In the genomic region with DNA sequence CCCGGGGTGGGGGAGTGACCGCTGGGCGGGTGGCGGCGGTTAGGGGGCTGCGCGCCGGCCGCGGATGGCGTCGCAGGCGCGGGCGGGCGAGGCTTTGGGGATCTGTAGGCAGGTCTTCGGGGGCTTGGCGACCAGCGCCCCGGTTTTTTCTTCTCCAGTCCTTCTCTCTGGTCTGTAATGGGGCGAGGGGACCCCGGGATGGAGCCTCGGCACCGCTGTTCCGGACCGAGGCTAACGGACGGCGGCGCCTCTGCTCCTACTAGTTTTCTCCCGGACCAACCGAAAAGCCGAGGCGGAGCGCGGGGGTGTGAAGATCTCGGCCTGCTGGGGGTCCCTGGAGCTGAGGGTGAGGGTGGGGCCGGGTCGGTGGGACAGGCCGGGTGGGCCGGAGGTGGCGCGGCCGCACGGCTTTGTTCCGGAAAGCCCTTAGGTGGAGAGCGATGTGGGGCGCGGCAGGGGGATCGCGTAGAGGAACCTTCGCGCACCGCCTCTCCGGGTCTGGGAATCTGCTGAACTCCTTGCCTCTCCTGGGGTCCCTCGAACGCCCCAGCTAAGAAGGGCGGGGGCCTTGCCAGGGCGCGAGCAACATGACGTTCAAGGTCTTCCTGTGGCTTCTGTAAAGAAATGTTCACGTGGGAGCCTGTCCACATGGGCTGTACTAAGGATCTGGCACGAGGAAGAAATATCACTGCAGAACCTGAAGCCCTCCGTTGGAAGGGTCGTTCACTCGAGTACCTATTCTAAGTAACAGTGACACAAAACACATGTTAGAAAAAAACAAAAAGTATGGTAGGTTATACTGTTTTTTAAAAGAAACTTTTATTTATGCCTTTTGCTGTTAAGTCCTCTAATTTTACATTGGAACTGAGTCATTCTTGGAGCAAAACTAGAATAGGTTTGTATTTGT, we compare ENCODE assay signal across 1 cellular context.
A peak's percentile ranks its signal among the peaks of the same experiment; 100 is the strongest.
TF ChIP-seq lines count a peak whose summit lies in the region.

No MANE protein-coding gene starts in this region.

TF ChIP-seq in GM12878, 131 proteins besides CTCF, POLR2A, EP300 and RAD21 (continued from another document and continues in another):
- TF ChIP-seq, protein P1, sequence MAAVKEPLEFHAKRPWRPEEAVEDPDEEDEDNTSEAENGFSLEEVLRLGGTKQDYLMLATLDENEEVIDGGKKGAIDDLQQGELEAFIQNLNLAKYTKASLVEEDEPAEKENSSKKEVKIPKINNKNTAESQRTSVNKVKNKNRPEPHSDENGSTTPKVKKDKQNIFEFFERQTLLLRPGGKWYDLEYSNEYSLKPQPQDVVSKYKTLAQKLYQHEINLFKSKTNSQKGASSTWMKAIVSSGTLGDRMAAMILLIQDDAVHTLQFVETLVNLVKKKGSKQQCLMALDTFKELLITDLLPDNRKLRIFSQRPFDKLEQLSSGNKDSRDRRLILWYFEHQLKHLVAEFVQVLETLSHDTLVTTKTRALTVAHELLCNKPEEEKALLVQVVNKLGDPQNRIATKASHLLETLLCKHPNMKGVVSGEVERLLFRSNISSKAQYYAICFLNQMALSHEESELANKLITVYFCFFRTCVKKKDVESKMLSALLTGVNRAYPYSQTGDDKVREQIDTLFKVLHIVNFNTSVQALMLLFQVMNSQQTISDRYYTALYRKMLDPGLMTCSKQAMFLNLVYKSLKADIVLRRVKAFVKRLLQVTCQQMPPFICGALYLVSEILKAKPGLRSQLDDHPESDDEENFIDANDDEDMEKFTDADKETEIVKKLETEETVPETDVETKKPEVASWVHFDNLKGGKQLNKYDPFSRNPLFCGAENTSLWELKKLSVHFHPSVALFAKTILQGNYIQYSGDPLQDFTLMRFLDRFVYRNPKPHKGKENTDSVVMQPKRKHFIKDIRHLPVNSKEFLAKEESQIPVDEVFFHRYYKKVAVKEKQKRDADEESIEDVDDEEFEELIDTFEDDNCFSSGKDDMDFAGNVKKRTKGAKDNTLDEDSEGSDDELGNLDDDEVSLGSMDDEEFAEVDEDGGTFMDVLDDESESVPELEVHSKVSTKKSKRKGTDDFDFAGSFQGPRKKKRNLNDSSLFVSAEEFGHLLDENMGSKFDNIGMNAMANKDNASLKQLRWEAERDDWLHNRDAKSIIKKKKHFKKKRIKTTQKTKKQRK (IDR thresholded peaks at IDR 0.05; ENCODE audit: low read depth, low read length): no peak
- TF ChIP-seq, protein P2, sequence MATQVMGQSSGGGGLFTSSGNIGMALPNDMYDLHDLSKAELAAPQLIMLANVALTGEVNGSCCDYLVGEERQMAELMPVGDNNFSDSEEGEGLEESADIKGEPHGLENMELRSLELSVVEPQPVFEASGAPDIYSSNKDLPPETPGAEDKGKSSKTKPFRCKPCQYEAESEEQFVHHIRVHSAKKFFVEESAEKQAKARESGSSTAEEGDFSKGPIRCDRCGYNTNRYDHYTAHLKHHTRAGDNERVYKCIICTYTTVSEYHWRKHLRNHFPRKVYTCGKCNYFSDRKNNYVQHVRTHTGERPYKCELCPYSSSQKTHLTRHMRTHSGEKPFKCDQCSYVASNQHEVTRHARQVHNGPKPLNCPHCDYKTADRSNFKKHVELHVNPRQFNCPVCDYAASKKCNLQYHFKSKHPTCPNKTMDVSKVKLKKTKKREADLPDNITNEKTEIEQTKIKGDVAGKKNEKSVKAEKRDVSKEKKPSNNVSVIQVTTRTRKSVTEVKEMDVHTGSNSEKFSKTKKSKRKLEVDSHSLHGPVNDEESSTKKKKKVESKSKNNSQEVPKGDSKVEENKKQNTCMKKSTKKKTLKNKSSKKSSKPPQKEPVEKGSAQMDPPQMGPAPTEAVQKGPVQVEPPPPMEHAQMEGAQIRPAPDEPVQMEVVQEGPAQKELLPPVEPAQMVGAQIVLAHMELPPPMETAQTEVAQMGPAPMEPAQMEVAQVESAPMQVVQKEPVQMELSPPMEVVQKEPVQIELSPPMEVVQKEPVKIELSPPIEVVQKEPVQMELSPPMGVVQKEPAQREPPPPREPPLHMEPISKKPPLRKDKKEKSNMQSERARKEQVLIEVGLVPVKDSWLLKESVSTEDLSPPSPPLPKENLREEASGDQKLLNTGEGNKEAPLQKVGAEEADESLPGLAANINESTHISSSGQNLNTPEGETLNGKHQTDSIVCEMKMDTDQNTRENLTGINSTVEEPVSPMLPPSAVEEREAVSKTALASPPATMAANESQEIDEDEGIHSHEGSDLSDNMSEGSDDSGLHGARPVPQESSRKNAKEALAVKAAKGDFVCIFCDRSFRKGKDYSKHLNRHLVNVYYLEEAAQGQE (IDR thresholded peaks at IDR 0.05; ENCODE audit: low read depth, low read length): no peak
- TF ChIP-seq EGR1 (IDR thresholded peaks at IDR 0.05; ENCODE audit: borderline replicate concordance in 1 of 2, low read depth in 2 of 2, low read length in 2 of 2) (no peak), SIX5 (IDR thresholded peaks at IDR 0.05; ENCODE audit: low read depth, low read length, severe bottlenecking) (no peak), PAX8 (IDR thresholded peaks at IDR 0.05) (no peak), POLR2AphosphoS5 (IDR thresholded peaks at IDR 0.05; ENCODE audit: low read length) (peak; percentile 82), TCF3 (IDR thresholded peaks at IDR 0.05; ENCODE audit: borderline replicate concordance, insufficient read depth, low read depth, low read length) (no peak), NR2C1 (IDR thresholded peaks at IDR 0.05) (no peak), SMAD5 (IDR thresholded peaks at IDR 0.05; ENCODE audit: low read depth) (no peak), ZNF274 (IDR thresholded peaks at IDR 0.05; ENCODE audit: insufficient read depth, insufficient read length) (no peak), EZH2 (IDR thresholded peaks at IDR 0.05; ENCODE audit: borderline replicate concordance, control insufficient read depth, low read depth, low read length) (no peak), SUZ12 (IDR thresholded peaks at IDR 0.05; ENCODE audit: unreplicated experiment) (no peak), POLR2AphosphoS2 (IDR thresholded peaks at IDR 0.05; ENCODE audit: low read depth, low read length) (peak; percentile 58; the same call in 1 of the 2 replicates), DPF2 (IDR thresholded peaks at IDR 0.05) (no peak), CEBPB (IDR thresholded peaks at IDR 0.05; ENCODE audit: borderline replicate concordance in 1 of 2, low read depth in 2 of 2, low read length in 2 of 2) (no peak), YBX1 (IDR thresholded peaks at IDR 0.05) (no peak), SREBF2 (IDR thresholded peaks at IDR 0.05; ENCODE audit: low read length) (no peak), EED (IDR thresholded peaks at IDR 0.05; ENCODE audit: low read depth) (no peak), ZNF622 (IDR thresholded peaks at IDR 0.05) (no peak), BMI1 (IDR thresholded peaks at IDR 0.05; ENCODE audit: borderline replicate concordance) (no peak), RELA (IDR thresholded peaks at IDR 0.05; ENCODE audit: borderline replicate concordance, partially characterized antibody) (no peak), SP1 (IDR thresholded peaks at IDR 0.05; ENCODE audit: low read depth, low read length) (no peak)
- TF ChIP-seq, protein P3, sequence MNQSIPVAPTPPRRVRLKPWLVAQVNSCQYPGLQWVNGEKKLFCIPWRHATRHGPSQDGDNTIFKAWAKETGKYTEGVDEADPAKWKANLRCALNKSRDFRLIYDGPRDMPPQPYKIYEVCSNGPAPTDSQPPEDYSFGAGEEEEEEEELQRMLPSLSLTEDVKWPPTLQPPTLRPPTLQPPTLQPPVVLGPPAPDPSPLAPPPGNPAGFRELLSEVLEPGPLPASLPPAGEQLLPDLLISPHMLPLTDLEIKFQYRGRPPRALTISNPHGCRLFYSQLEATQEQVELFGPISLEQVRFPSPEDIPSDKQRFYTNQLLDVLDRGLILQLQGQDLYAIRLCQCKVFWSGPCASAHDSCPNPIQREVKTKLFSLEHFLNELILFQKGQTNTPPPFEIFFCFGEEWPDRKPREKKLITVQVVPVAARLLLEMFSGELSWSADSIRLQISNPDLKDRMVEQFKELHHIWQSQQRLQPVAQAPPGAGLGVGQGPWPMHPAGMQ (IDR thresholded peaks at IDR 0.05; ENCODE audit: borderline replicate concordance): no peak
- TF ChIP-seq, protein P4, sequence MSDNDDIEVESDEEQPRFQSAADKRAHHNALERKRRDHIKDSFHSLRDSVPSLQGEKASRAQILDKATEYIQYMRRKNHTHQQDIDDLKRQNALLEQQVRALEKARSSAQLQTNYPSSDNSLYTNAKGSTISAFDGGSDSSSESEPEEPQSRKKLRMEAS (IDR thresholded peaks at IDR 0.05; ENCODE audit: low read depth, low read length): peak; percentile 79
- TF ChIP-seq, protein P5, sequence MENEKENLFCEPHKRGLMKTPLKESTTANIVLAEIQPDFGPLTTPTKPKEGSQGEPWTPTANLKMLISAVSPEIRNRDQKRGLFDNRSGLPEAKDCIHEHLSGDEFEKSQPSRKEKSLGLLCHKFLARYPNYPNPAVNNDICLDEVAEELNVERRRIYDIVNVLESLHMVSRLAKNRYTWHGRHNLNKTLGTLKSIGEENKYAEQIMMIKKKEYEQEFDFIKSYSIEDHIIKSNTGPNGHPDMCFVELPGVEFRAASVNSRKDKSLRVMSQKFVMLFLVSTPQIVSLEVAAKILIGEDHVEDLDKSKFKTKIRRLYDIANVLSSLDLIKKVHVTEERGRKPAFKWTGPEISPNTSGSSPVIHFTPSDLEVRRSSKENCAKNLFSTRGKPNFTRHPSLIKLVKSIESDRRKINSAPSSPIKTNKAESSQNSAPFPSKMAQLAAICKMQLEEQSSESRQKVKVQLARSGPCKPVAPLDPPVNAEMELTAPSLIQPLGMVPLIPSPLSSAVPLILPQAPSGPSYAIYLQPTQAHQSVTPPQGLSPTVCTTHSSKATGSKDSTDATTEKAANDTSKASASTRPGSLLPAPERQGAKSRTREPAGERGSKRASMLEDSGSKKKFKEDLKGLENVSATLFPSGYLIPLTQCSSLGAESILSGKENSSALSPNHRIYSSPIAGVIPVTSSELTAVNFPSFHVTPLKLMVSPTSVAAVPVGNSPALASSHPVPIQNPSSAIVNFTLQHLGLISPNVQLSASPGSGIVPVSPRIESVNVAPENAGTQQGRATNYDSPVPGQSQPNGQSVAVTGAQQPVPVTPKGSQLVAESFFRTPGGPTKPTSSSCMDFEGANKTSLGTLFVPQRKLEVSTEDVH (IDR thresholded peaks at IDR 0.05; ENCODE audit: low read depth, partially characterized antibody): no peak
- TF ChIP-seq, protein P6, sequence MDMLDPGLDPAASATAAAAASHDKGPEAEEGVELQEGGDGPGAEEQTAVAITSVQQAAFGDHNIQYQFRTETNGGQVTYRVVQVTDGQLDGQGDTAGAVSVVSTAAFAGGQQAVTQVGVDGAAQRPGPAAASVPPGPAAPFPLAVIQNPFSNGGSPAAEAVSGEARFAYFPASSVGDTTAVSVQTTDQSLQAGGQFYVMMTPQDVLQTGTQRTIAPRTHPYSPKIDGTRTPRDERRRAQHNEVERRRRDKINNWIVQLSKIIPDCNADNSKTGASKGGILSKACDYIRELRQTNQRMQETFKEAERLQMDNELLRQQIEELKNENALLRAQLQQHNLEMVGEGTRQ (IDR thresholded peaks at IDR 0.05; ENCODE audit: borderline replicate concordance, low read depth, low read length): peak; percentile 76
- TF ChIP-seq, protein P7, sequence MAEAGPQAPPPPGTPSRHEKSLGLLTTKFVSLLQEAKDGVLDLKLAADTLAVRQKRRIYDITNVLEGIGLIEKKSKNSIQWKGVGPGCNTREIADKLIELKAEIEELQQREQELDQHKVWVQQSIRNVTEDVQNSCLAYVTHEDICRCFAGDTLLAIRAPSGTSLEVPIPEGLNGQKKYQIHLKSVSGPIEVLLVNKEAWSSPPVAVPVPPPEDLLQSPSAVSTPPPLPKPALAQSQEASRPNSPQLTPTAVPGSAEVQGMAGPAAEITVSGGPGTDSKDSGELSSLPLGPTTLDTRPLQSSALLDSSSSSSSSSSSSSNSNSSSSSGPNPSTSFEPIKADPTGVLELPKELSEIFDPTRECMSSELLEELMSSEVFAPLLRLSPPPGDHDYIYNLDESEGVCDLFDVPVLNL (IDR thresholded peaks at IDR 0.05; ENCODE audit: low read depth, low read length): no peak
- TF ChIP-seq, protein P8, sequence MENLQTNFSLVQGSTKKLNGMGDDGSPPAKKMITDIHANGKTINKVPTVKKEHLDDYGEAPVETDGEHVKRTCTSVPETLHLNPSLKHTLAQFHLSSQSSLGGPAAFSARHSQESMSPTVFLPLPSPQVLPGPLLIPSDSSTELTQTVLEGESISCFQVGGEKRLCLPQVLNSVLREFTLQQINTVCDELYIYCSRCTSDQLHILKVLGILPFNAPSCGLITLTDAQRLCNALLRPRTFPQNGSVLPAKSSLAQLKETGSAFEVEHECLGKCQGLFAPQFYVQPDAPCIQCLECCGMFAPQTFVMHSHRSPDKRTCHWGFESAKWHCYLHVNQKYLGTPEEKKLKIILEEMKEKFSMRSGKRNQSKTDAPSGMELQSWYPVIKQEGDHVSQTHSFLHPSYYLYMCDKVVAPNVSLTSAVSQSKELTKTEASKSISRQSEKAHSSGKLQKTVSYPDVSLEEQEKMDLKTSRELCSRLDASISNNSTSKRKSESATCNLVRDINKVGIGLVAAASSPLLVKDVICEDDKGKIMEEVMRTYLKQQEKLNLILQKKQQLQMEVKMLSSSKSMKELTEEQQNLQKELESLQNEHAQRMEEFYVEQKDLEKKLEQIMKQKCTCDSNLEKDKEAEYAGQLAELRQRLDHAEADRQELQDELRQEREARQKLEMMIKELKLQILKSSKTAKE (IDR thresholded peaks at IDR 0.05; ENCODE audit: low read depth, poor library complexity, severe bottlenecking): peak; percentile 34
- TF ChIP-seq, protein P9, sequence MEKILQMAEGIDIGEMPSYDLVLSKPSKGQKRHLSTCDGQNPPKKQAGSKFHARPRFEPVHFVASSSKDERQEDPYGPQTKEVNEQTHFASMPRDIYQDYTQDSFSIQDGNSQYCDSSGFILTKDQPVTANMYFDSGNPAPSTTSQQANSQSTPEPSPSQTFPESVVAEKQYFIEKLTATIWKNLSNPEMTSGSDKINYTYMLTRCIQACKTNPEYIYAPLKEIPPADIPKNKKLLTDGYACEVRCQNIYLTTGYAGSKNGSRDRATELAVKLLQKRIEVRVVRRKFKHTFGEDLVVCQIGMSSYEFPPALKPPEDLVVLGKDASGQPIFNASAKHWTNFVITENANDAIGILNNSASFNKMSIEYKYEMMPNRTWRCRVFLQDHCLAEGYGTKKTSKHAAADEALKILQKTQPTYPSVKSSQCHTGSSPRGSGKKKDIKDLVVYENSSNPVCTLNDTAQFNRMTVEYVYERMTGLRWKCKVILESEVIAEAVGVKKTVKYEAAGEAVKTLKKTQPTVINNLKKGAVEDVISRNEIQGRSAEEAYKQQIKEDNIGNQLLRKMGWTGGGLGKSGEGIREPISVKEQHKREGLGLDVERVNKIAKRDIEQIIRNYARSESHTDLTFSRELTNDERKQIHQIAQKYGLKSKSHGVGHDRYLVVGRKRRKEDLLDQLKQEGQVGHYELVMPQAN (conservative IDR thresholded peaks at IDR 0.05): no peak; the same call in 1 of the 2 replicates
- TF ChIP-seq, protein P10, sequence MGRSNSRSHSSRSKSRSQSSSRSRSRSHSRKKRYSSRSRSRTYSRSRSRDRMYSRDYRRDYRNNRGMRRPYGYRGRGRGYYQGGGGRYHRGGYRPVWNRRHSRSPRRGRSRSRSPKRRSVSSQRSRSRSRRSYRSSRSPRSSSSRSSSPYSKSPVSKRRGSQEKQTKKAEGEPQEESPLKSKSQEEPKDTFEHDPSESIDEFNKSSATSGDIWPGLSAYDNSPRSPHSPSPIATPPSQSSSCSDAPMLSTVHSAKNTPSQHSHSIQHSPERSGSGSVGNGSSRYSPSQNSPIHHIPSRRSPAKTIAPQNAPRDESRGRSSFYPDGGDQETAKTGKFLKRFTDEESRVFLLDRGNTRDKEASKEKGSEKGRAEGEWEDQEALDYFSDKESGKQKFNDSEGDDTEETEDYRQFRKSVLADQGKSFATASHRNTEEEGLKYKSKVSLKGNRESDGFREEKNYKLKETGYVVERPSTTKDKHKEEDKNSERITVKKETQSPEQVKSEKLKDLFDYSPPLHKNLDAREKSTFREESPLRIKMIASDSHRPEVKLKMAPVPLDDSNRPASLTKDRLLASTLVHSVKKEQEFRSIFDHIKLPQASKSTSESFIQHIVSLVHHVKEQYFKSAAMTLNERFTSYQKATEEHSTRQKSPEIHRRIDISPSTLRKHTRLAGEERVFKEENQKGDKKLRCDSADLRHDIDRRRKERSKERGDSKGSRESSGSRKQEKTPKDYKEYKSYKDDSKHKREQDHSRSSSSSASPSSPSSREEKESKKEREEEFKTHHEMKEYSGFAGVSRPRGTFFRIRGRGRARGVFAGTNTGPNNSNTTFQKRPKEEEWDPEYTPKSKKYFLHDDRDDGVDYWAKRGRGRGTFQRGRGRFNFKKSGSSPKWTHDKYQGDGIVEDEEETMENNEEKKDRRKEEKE (IDR thresholded peaks at IDR 0.05): no peak
